16 cellular contexts compared by ENCODE assay signal in the genomic region with DNA sequence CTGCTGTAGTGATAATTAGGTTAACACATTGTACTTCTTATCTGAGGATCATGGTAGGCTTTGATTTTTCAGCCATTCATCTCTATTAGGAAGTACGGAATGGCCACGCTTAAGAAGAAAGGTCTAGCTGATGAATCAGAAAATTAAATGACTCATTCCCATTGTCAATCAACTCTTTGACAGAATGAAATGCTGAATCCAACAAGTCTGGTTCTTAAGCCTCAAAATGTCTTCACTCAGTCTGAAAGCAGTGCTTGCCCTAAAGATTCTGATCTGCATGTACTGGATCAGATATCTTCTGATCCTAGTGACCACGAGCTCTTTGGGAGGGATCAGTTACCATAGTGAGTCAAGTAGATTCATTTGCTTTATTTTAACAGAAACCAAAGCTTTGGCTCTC. TPM values are rescaled to one million over a fixed set of nuclear protein-coding genes. Genes with fewer than 3 reads are reported as not detected.
DNase-seq lines count a peak whose midpoint lies in the region; ATAC-seq and TF ChIP-seq lines count a peak whose summit lies in the region.
"Had no signal": no experiment of that assay in that cellular context is flagged by ENCODE, and none has a peak within 500 bp of the region (broad histone marks: within the 10 kb centered on the region; RNA-seq: fewer than 3 reads in every experiment).

No MANE protein-coding gene starts in this region.

- no peaks in the 10 kb centered on the region for H3K9me3 Mint-ChIP-seq in activated T-cell treated with anti-CD3 and anti-CD28 coated beads, Interleukin-2, amount 50 U/mL, for 72 hours
- H3K9me3 Mint-ChIP-seq in activated T-cell treated with anti-CD3 and anti-CD28 coated beads, Interleukin-2, amount 50 U/mL, for 24 hours = no peaks in the 10 kb centered on the region
- H3K9me3 Mint-ChIP-seq: activated naive CD4-positive, alpha-beta T cell treated with anti-CD3 and anti-CD28 coated beads, Interleukin-2, amount 50 U/mL, for 24 hours; mesothelial cell of epicardium had no signal

- peaks cover 85% of the 10 kb centered on the region for H3K27me3 Mint-ChIP-seq in activated T-cell treated with anti-CD3 and anti-CD28 coated beads, Interleukin-2, amount 50 U/mL, for 72 hours (ENCODE audit: low read depth)
- H3K27me3 Mint-ChIP-seq in activated T-cell treated with anti-CD3 and anti-CD28 coated beads, Interleukin-2, amount 50 U/mL, for 24 hours = peaks cover 91% of the 10 kb centered on the region

- H3K36me3 Mint-ChIP-seq in activated T-cell treated with anti-CD3 and anti-CD28 coated beads, Interleukin-2, amount 50 U/mL, for 72 hours (ENCODE audit: insufficient read depth in 2 of 2) = no peaks in the 10 kb centered on the region
- H3K36me3 Mint-ChIP-seq in activated T-cell treated with anti-CD3 and anti-CD28 coated beads, Interleukin-2, amount 50 U/mL, for 24 hours (ENCODE audit: low read depth) = no peaks in the 10 kb centered on the region
- H3K36me3 Mint-ChIP-seq: activated naive CD4-positive, alpha-beta T cell treated with anti-CD3 and anti-CD28 coated beads, Interleukin-2, amount 50 U/mL, for 24 hours; mesothelial cell of epicardium had no signal

- no peaks in the 10 kb centered on the region for H3K9me3 ChIP-seq in lower lobe of right lung
- H3K9me3 ChIP-seq in thymus (ENCODE audit: control insufficient read depth) = no peaks in the 10 kb centered on the region
- no peaks in the 10 kb centered on the region for H3K9me3 ChIP-seq in tibial artery

- H3K27me3 ChIP-seq in lower lobe of right lung (ENCODE audit: low read depth) (peaks cover 3% of the 10 kb centered on the region), thymus (ENCODE audit: control insufficient read depth, insufficient read depth) (no peaks in the 10 kb centered on the region), tibial artery (no peaks in the 10 kb centered on the region)

- WGBS in thymus = 90% methylated on average over 3 of the region's 3 CpGs

- H3K4me1 Mint-ChIP-seq in activated T-cell treated with anti-CD3 and anti-CD28 coated beads, Interleukin-2, amount 50 U/mL, for 72 hours (ENCODE audit: low read depth) = peaks cover 37% of the 10 kb centered on the region
- H3K4me1 Mint-ChIP-seq in activated T-cell treated with anti-CD3 and anti-CD28 coated beads, Interleukin-2, amount 50 U/mL, for 24 hours (ENCODE audit: low read depth) = peaks cover 26% of the 10 kb centered on the region

- H3K27ac ChIP-seq in cingulate gyrus (ENCODE audit: low read depth, low read length) = peak overlapping the region; percentile 49
- peak overlapping the region; percentile 76 for H3K27ac ChIP-seq in lower lobe of right lung
- peak overlapping the region; percentile 25 for H3K27ac ChIP-seq in thymus (ENCODE audit: low read depth)
- H3K27ac ChIP-seq in tibial artery = no peak overlapping the region

- no peaks in the 10 kb centered on the region for H3K36me3 ChIP-seq in lower lobe of right lung
- no peaks in the 10 kb centered on the region for H3K36me3 ChIP-seq in thymus (ENCODE audit: control insufficient read depth, insufficient read depth)
- H3K36me3 ChIP-seq in tibial artery = no peaks in the 10 kb centered on the region

- no peak for DNase-seq in activated T-cell treated with anti-CD3 and anti-CD28 coated beads, Interleukin-2, amount 50 U/mL, for 72 hours
- no peak for DNase-seq in activated T-cell treated with anti-CD3 and anti-CD28 coated beads, Interleukin-2, amount 50 U/mL, for 24 hours
- DNase-seq in lower lobe of right lung (no peak), tibial artery (no peak)
- DNase-seq: activated CD4-positive, alpha-beta T cell treated with anti-CD3 and anti-CD28 coated beads for 4 hours; central memory CD4-positive, alpha-beta T cell; HCEC 1CT; NCI-H2029 treated with DMSO at 0.1 percent for 48 hours; trophoblast cell had no signal

- H3K4me3 ChIP-seq in lower lobe of right lung (peak overlapping the region; percentile 0), thymus (ENCODE audit: low read length) (peak overlapping the region; percentile 22), tibial artery (no peak overlapping the region)
- H3K4me3 ChIP-seq: skin epidermis had no signal

- no peak overlapping the region for H3K4me3 Mint-ChIP-seq in activated T-cell treated with anti-CD3 and anti-CD28 coated beads, Interleukin-2, amount 50 U/mL, for 72 hours
- no peak overlapping the region for H3K4me3 Mint-ChIP-seq in activated T-cell treated with anti-CD3 and anti-CD28 coated beads, Interleukin-2, amount 50 U/mL, for 24 hours
- H3K4me3 Mint-ChIP-seq: activated naive CD4-positive, alpha-beta T cell treated with anti-CD3 and anti-CD28 coated beads, Interleukin-2, amount 50 U/mL, for 24 hours; mesothelial cell of epicardium had no signal

- no peak for TF ChIP-seq CTCF in lower lobe of right lung (IDR thresholded peaks at IDR 0.05)
- no peak for TF ChIP-seq CTCF in tibial artery (IDR thresholded peaks at IDR 0.05)

- H3K4me1 ChIP-seq in lower lobe of right lung (peaks cover 32% of the 10 kb centered on the region), thymus (ENCODE audit: control insufficient read depth, insufficient read depth, low read length) (peaks cover 66% of the 10 kb centered on the region), tibial artery (peaks cover 0 to 3% (median 0%) of the 10 kb centered on the region in 4 donors)

- intact Hi-C loops in lower lobe of right lung (cut with DNase I) (no loop called here), tibial artery (cut with DNase I; ENCODE audit: low total_unique reads) (loop anchor here (10.0 kb wide), 1 partner anchor 207 kb away; no protein-coding TSS in a partner anchor)

- ATAC-seq in activated T-cell treated with anti-CD3 and anti-CD28 coated beads, Interleukin-2, amount 50 U/mL, for 72 hours (replicated peaks in 1 of 2) = peak; percentile 38 to 41
- ATAC-seq in lower lobe of right lung (peak in 1 of 2 donors; percentile 42), GM21360 (IDR thresholded peaks at IDR 0.05; ENCODE audit: unreplicated experiment) (no peak), HG02870 (IDR thresholded peaks at IDR 0.05; ENCODE audit: unreplicated experiment) (no peak)

- H3K27ac Mint-ChIP-seq in activated T-cell treated with anti-CD3 and anti-CD28 coated beads, Interleukin-2, amount 50 U/mL, for 72 hours = no peak overlapping the region
- no peak overlapping the region for H3K27ac Mint-ChIP-seq in activated T-cell treated with anti-CD3 and anti-CD28 coated beads, Interleukin-2, amount 50 U/mL, for 24 hours
- H3K27ac Mint-ChIP-seq: activated naive CD4-positive, alpha-beta T cell treated with anti-CD3 and anti-CD28 coated beads, Interleukin-2, amount 50 U/mL, for 24 hours; mesothelial cell of epicardium had no signal

RNA-seq across cellular contexts. Expression of gene CELF2, which starts 5.7 kb away (rescaled TPM):
- 100 to 1,000 TPM; 116 to 124 TPM for total RNA-seq in activated T-cell treated with anti-CD3 and anti-CD28 coated beads, Interleukin-2, amount 50 U/mL, for 72 hours
- 106 TPM for total RNA-seq in lower lobe of right lung
- polyA plus RNA-seq in thymus = 48.1 TPM

Comparison
In these comparisons a context has a peak if more than half of its experiments do, and no peak if none do; other contexts are left out.
1. ATAC-seq: peak in activated T-cell treated with anti-CD3 and anti-CD28 coated beads, Interleukin-2, amount 50 U/mL, for 72 hours (2 of 2); none in GM21360 (single experiment) and HG02870 (single experiment).
2. H3K27ac ChIP-seq: peak in cingulate gyrus (single experiment), lower lobe of right lung (single experiment) and thymus (single experiment); none in tibial artery (0 of 2).
3. H3K4me3 ChIP-seq: peak in lower lobe of right lung (single experiment) and thymus (single experiment); none in tibial artery (0 of 2).